In the genomic region with DNA sequence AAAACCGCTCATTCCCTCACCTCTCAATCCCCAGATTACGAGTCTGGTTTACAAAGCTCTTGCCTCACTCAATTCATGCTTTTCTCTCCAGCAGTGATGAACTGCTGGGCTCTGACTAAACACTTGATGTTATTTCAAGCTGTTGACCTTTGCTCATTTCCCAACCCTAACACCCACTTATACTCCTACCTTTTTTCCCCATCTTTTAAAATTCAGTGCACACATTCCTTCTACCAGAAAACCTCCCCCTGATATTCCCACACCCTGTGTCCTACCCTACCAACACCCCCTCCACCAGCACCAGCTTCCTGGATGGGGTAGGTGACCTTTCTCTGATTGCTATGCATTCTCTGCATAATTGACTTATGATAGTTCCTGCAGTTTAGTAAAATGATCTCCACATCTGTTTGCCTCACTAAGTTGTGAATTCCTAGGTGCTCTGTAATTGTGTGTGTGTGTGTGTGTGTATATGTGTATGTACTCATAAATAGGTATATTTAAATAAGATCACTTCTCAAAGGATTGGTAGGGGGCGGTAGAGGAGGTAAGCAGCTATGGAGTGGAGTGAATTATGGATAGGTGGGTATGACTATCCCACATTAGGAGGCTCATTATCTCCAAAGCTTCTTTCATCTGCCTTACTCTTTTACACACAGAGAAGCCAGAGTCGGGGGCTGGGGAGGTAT, we compare ENCODE assay signal across 1 cellular context.
A peak's percentile ranks its signal among the peaks of the same experiment; 100 is the strongest.
TF ChIP-seq lines count a peak whose summit lies in the region.

No MANE protein-coding gene starts in this region.

TF ChIP-seq in IMR-90, 13 proteins besides CTCF, POLR2A, EP300 and RAD21:
- TF ChIP-seq RCOR1 (IDR thresholded peaks at IDR 0.05; ENCODE audit: insufficient replicate concordance, low read length), result peak; percentile 53
- no peak for TF ChIP-seq MAFK (IDR thresholded peaks at IDR 0.05; ENCODE audit: low read depth, low read length)
- no peak for TF ChIP-seq NFE2L2 (IDR thresholded peaks at IDR 0.05; ENCODE audit: low read depth, low read length)
- no peak for TF ChIP-seq ELK1 (IDR thresholded peaks at IDR 0.05; ENCODE audit: borderline replicate concordance, low read depth, low read length)
- TF ChIP-seq BHLHE40 (IDR thresholded peaks at IDR 0.05; ENCODE audit: low read depth, low read length), result no peak
- TF ChIP-seq MAZ (IDR thresholded peaks at IDR 0.05; ENCODE audit: borderline replicate concordance, low read depth, low read length), result no peak
- 0 out of 2 replicates have a peak, but pooled peaks have one; percentile 4 for TF ChIP-seq SMC3 (IDR thresholded peaks at IDR 0.05; ENCODE audit: low read depth, low read length)
- TF ChIP-seq FOS (IDR thresholded peaks at IDR 0.05; ENCODE audit: low read depth, low read length), result no peak; the same call in none of the 2 replicates
- no peak for TF ChIP-seq MXI1 (IDR thresholded peaks at IDR 0.05; ENCODE audit: borderline replicate concordance, low read depth, low read length)
- no peak for TF ChIP-seq RFX5 (IDR thresholded peaks at IDR 0.05; ENCODE audit: low read depth, low read length)
- TF ChIP-seq, protein P1, sequence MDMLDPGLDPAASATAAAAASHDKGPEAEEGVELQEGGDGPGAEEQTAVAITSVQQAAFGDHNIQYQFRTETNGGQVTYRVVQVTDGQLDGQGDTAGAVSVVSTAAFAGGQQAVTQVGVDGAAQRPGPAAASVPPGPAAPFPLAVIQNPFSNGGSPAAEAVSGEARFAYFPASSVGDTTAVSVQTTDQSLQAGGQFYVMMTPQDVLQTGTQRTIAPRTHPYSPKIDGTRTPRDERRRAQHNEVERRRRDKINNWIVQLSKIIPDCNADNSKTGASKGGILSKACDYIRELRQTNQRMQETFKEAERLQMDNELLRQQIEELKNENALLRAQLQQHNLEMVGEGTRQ (IDR thresholded peaks at IDR 0.05; ENCODE audit: low read depth, low read length), result no peak
- peak; percentile 89 for TF ChIP-seq CEBPB (IDR thresholded peaks at IDR 0.05; ENCODE audit: low read depth, low read length)
- TF ChIP-seq CHD1 (IDR thresholded peaks at IDR 0.05; ENCODE audit: low read depth, low read length), result no peak
TF ChIP-seq in IMR-90: peak in this region for 3.
